In the genomic region with DNA sequence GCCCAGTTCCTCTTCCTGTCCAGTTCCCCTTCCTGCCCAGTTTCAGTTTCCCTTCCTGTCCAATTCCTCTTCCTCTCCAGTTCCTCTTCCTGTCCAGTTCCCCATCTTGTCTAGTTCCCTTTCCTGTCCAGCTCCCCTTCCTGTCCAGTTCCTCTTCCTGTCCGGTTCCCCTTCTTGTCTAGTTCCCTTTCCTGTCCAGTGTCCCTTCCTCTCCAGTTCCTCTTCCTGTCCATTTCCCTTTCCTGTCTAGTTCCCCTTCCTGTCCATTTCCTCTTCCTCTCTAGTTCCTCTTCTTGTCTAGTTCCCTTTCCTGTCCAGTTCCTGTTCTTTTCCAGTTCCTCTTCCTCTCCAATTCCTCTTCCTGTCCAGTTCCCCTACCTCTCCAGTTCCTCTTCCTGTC, we compare ENCODE assay signal across 19 cellular contexts.
"Had no signal": no experiment of that assay in that cellular context is flagged by ENCODE, and none has a peak within 500 bp of the region (broad histone marks: within the 10 kb centered on the region; RNA-seq: fewer than 3 reads in every experiment).

No MANE protein-coding gene starts in this region.

- H3K4me3 ChIP-seq: gastrocnemius medialis, heart left ventricle, left lung, thyroid gland had no signal

- ATAC-seq: activated CD4-positive, alpha-beta T cell treated with anti-CD3 and anti-CD28 coated beads for 36 hours; activated naive CD4-positive, alpha-beta T cell treated with anti-CD3 and anti-CD28 coated beads, Interleukin-2, amount 50 U/mL, for 72 hours; activated T-cell treated with anti-CD3 and anti-CD28 coated beads, Interleukin-2, amount 50 U/mL, for 4 hours; esophagus mucosa; gastrocnemius medialis; heart left ventricle; left lung; T-helper 17 cell had no signal

- H3K27me3 ChIP-seq: gastrocnemius medialis, heart left ventricle, left lung, thyroid gland had no signal

- H3K27me3 Mint-ChIP-seq: activated CD4-positive, alpha-beta memory T cell treated with anti-CD3 and anti-CD28 coated beads, Interleukin-2, amount 10 ng/mL, durations not matched to agents 7 days and 5 days; activated CD4-positive, alpha-beta T cell treated with anti-CD3 and anti-CD28 coated beads for 36 hours; T-helper 17 cell had no signal

- H3K36me3 ChIP-seq: gastrocnemius medialis, heart left ventricle, left lung, thyroid gland had no signal

- H3K4me1 ChIP-seq: gastrocnemius medialis, left lung, thyroid gland had no signal

- DNase-seq: activated CD4-positive, alpha-beta memory T cell treated with anti-CD3 and anti-CD28 coated beads, Interleukin-2, amount 10 ng/mL, durations not matched to agents 7 days and 5 days; activated CD4-positive, alpha-beta T cell treated with anti-CD3 and anti-CD28 coated beads for 36 hours; activated effector memory CD4-positive, alpha-beta T cell treated with Interleukin-2 at 50 U/mL for 16 hours; activated T-cell treated with anti-CD3 and anti-CD28 coated beads, Interleukin-2, amount 50 U/mL, for 4 hours; amniotic stem cell; effector CD4-positive, alpha-beta T cell; gastrocnemius medialis; heart left ventricle; left lung; midbrain; occipital lobe; retina; stimulated activated CD4-positive, alpha-beta T cell treated with anti-CD3 and anti-CD28 coated beads, Interleukin-1b, Interleukin-23, amount 100 ng/mL, for 48 hours; stimulated activated naive CD4-positive, alpha-beta T cell treated with Interleukin-2 at 50 U/mL for 16 hours; T-helper 17 cell; thyroid gland had no signal

- H3K27ac Mint-ChIP-seq: activated CD4-positive, alpha-beta memory T cell treated with anti-CD3 and anti-CD28 coated beads, Interleukin-2, amount 10 ng/mL, durations not matched to agents 7 days and 5 days; activated CD4-positive, alpha-beta T cell treated with anti-CD3 and anti-CD28 coated beads for 36 hours; activated naive CD4-positive, alpha-beta T cell treated with anti-CD3 and anti-CD28 coated beads, Interleukin-2, amount 50 U/mL, for 72 hours; T-helper 17 cell had no signal

- H3K4me1 Mint-ChIP-seq: activated CD4-positive, alpha-beta memory T cell treated with anti-CD3 and anti-CD28 coated beads, Interleukin-2, amount 10 ng/mL, durations not matched to agents 7 days and 5 days; activated CD4-positive, alpha-beta T cell treated with anti-CD3 and anti-CD28 coated beads for 36 hours; T-helper 17 cell had no signal

- H3K27ac ChIP-seq: gastrocnemius medialis, heart left ventricle, left lung, thyroid gland had no signal

- H3K9me3 ChIP-seq: gastrocnemius medialis, thyroid gland had no signal

- H3K4me3 Mint-ChIP-seq: activated CD4-positive, alpha-beta memory T cell treated with anti-CD3 and anti-CD28 coated beads, Interleukin-2, amount 10 ng/mL, durations not matched to agents 7 days and 5 days; activated CD4-positive, alpha-beta T cell treated with anti-CD3 and anti-CD28 coated beads for 36 hours; activated T-cell treated with anti-CD3 and anti-CD28 coated beads, Interleukin-2, amount 50 U/mL, for 4 hours; T-helper 17 cell had no signal

- FAIRE-seq: TTC549 had no signal
